In genomic region chr20:16011519-16011918, GRCh38 we compare ENCODE assay signal across 23 cellular contexts.
DNase-seq lines count a peak whose midpoint lies in the region; ATAC-seq and TF ChIP-seq lines count a peak whose summit lies in the region.
"Had no signal": no experiment of that assay in that cellular context is flagged by ENCODE, and none has a peak within 500 bp of the region (broad histone marks: within the 10 kb centered on the region; RNA-seq: fewer than 3 reads in every experiment).

No MANE protein-coding gene starts in this region.

- no peak overlapping the region for H3K4me3 Mint-ChIP-seq in endodermal cell
- H3K4me3 Mint-ChIP-seq: CD4-positive, alpha-beta memory T cell had no signal

- peaks cover 1% of the 10 kb centered on the region for H3K79me1 ChIP-seq in mesenchymal stem cell (replicated peaks; ENCODE audit: low read length, poor library complexity, severe bottlenecking)

- H3K14ac ChIP-seq in mesenchymal stem cell (ENCODE audit: low read length in 2 of 2) = no peak overlapping the region

- 96 to 100% methylated on average over 3 to 5 of the region's 5 CpGs for WGBS in endodermal cell (ENCODE audit: insufficient coverage in 1 of 2, insufficient read length in 1 of 2), 2 experiments
- 76% methylated on average over 5 of the region's 5 CpGs for WGBS in mesenchymal stem cell

- H3K9me3 ChIP-seq in endodermal cell (ENCODE audit: control insufficient read depth, low read length) = no peaks in the 10 kb centered on the region
- H3K9me3 ChIP-seq in mesenchymal stem cell (ENCODE audit: control insufficient read depth, low read length) = peaks cover 4% of the 10 kb centered on the region
- peaks cover 2% of the 10 kb centered on the region for H3K9me3 ChIP-seq in neuron (ENCODE audit: low read length)
- H3K9me3 ChIP-seq: A549, BE2C, Caco-2 had no signal

- H3K27me3 Mint-ChIP-seq in endodermal cell (ENCODE audit: insufficient read depth) = peaks cover 2% of the 10 kb centered on the region
- H3K27me3 Mint-ChIP-seq: CD4-positive, alpha-beta memory T cell had no signal

- H3K23ac ChIP-seq in mesenchymal stem cell (ENCODE audit: low read length in 2 of 2) = no peak overlapping the region

- H3K9me3 Mint-ChIP-seq in endodermal cell = no peaks in the 10 kb centered on the region

- H2BK5ac ChIP-seq in mesenchymal stem cell (ENCODE audit: low read depth, low read length, poor library complexity, severe bottlenecking) = no peak overlapping the region

- H2AFZ ChIP-seq in mesenchymal stem cell (ENCODE audit: low read depth, low read length) = no peak overlapping the region
- peak overlapping the region; percentile 46 for H2AFZ ChIP-seq in neuron (ENCODE audit: low read depth, low read length)
- H2AFZ ChIP-seq: GM23248 had no signal

- H3K27ac ChIP-seq in endodermal cell (ENCODE audit: low read depth, low read length) (peak overlapping the region; percentile 87), mesenchymal stem cell (ENCODE audit: low read length, poor library complexity, severe bottlenecking) (no peak overlapping the region)
- H3K27ac ChIP-seq: 22Rv1; A549; BLaER1 treated with 17β-estradiol and CSF1 and Interleukin-3, amounts not matched to agents 10 nM and 100 nM; GM23248 had no signal

- peaks cover 8% of the 10 kb centered on the region for H3K4me1 Mint-ChIP-seq in endodermal cell
- H3K4me1 Mint-ChIP-seq: CD4-positive, alpha-beta memory T cell had no signal

- H3K4me3 ChIP-seq in endodermal cell (ENCODE audit: low read length) (no peak overlapping the region), mesenchymal stem cell (ENCODE audit: insufficient read depth in 1 of 2, low read depth in 1 of 2, low read length in 2 of 2) (no peak overlapping the region), neuron (ENCODE audit: low read length) (no peak overlapping the region), foreskin fibroblast (ENCODE audit: low read depth in 1 of 2, low read length in 2 of 2) (no peak overlapping the region)
- H3K4me3 ChIP-seq: A549; BLaER1 treated with 17β-estradiol and CSF1 and Interleukin-3, amounts not matched to agents 10 nM and 100 nM; GM12878; GM23248 had no signal

- no peak overlapping the region for H3K27ac Mint-ChIP-seq in endodermal cell
- H3K27ac Mint-ChIP-seq: CD4-positive, alpha-beta memory T cell had no signal

- H3K4me1 ChIP-seq in endodermal cell (ENCODE audit: control insufficient read depth, insufficient read depth, low read length) (peaks cover 1% of the 10 kb centered on the region), mesenchymal stem cell (ENCODE audit: control insufficient read depth, insufficient read depth, low read depth, low read length) (peaks cover 8% of the 10 kb centered on the region), neuron (ENCODE audit: insufficient read depth, low read length) (peaks cover 8% of the 10 kb centered on the region)
- H3K4me1 ChIP-seq: A549, Caco-2 had no signal

- H4K8ac ChIP-seq in mesenchymal stem cell (ENCODE audit: low read length) = no peak overlapping the region

- H2AK5ac ChIP-seq in mesenchymal stem cell (ENCODE audit: low read length, severe bottlenecking) = peak overlapping the region; percentile 70

- H3K27me3 ChIP-seq in endodermal cell (ENCODE audit: control insufficient read depth, insufficient read depth, low read length, poor library complexity, severe bottlenecking) (no peaks in the 10 kb centered on the region), mesenchymal stem cell (ENCODE audit: control insufficient read depth in 1 of 2, insufficient read depth in 1 of 2, low read length in 2 of 2) (no peaks in the 10 kb centered on the region), neuron (ENCODE audit: insufficient read depth, low read length) (no peaks in the 10 kb centered on the region)
- H3K27me3 ChIP-seq: BE2C; BLaER1 treated with 17β-estradiol and CSF1 and Interleukin-3, amounts not matched to agents 10 nM and 100 nM had no signal

- H3K9ac ChIP-seq in endodermal cell (ENCODE audit: extremely low read depth, low read length, poor library complexity, severe bottlenecking) (no peak overlapping the region), mesenchymal stem cell (ENCODE audit: low read length) (no peak overlapping the region)
- H3K9ac ChIP-seq: BLaER1 treated with 17β-estradiol and CSF1 and Interleukin-3, amounts not matched to agents 10 nM and 100 nM; GM23248 had no signal

- H3K4ac ChIP-seq in mesenchymal stem cell (ENCODE audit: low read depth in 1 of 2, low read length in 2 of 2) = no peak overlapping the region

- no peak overlapping the region for H3K18ac ChIP-seq in mesenchymal stem cell (ENCODE audit: low read depth in 1 of 2, low read length in 2 of 2)

- no peak overlapping the region for H4K91ac ChIP-seq in mesenchymal stem cell (ENCODE audit: low read length)

- H3K4me2 ChIP-seq in mesenchymal stem cell (ENCODE audit: low read length, poor library complexity, severe bottlenecking) = no peak overlapping the region
- H3K4me2 ChIP-seq: A549; BLaER1 treated with 17β-estradiol and CSF1 and Interleukin-3, amounts not matched to agents 10 nM and 100 nM had no signal

- H2BK120ac ChIP-seq in mesenchymal stem cell (ENCODE audit: low read depth, low read length) = no peak overlapping the region

- no peaks in the 10 kb centered on the region for H3K36me3 Mint-ChIP-seq in endodermal cell (ENCODE audit: low read depth)
- H3K36me3 Mint-ChIP-seq: CD4-positive, alpha-beta memory T cell had no signal

- no peak for ATAC-seq in HG02678 (IDR thresholded peaks at IDR 0.05; ENCODE audit: unreplicated experiment)
- ATAC-seq: A549, GM12878 had no signal

- H2BK12ac ChIP-seq in mesenchymal stem cell (ENCODE audit: low read length in 2 of 2) = no peak overlapping the region

- TF ChIP-seq CTCF in endodermal cell (conservative IDR thresholded peaks at IDR 0.05) (no peak), foreskin fibroblast (IDR thresholded peaks at IDR 0.05; ENCODE audit: low read depth, low read length) (no peak)

- no peak overlapping the region for H2BK15ac ChIP-seq in mesenchymal stem cell (ENCODE audit: low read depth, poor library complexity, severe bottlenecking)

- H3K36me3 ChIP-seq in endodermal cell (ENCODE audit: control insufficient read depth, insufficient read depth, low read length) = no peaks in the 10 kb centered on the region
- no peaks in the 10 kb centered on the region for H3K36me3 ChIP-seq in mesenchymal stem cell (ENCODE audit: control insufficient read depth in 1 of 2, insufficient read depth in 2 of 2, low read depth in 1 of 2, low read length in 2 of 2)
- no peaks in the 10 kb centered on the region for H3K36me3 ChIP-seq in neuron (ENCODE audit: insufficient read depth, low read length)
- H3K36me3 ChIP-seq: BE2C; BLaER1 treated with 17β-estradiol and CSF1 and Interleukin-3, amounts not matched to agents 10 nM and 100 nM had no signal

- DNase-seq in ELF-1 (ENCODE audit: low read depth, low spot score) (peak; percentile 71), endodermal cell (no peak), mesenchymal stem cell (no peak), NCI-H187 (lab: John Stamatoyannopoulos, UW) (no peak), A172 (ENCODE audit: low spot score) (no peak), foreskin fibroblast (no peak)
- DNase-seq: ACHN; AML-193; BE2C; Caco-2; CD4-positive, alpha-beta memory T cell; DMS153; DND-41; GDM1; GM23248; H7; HCEC 1CT had no signal
